In the genomic region with DNA sequence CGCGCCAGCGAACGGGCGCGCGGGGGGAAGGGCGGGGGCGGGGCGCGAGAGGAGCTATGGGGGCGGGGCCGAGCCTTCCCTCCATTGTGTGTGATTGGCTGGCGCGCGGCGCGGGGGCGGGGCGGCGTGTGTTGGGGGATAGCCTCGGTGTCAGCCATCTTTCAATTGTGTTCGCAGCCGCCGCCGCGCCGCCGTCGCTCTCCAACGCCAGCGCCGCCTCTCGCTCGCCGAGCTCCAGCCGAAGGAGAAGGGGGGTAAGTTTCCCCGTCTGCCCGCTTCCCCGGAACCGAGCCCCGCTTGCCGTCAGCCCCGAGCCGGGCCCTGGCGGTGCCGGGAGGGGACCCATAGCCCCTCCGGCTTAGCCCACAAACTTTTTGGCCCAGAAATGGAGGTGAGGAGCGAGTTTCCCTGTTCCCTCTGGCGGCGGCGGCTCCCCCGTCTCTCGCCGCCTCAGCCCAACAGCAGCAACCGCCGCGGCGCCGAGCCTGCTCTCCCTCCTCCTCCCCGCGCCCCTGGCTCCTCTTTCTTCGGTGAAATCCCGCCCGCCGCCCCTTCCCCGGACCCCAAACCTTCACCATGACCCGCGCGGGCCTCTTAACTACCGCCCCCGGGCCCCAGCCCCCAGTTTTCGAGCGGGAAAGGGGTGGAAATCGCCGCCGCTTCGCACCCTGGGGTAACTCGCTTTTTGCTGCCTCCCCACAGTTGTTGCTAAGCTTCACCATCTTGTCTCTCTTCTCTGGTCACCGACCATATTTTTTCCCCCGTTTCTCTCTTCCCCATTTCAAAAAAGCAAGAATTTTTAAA, we compare ENCODE assay signal across 1 cellular context.
TF ChIP-seq lines count a peak whose summit lies in the region.

A gene (plus strand): TSS at position 159 of the 804 bp plus-strand sequence. CDS start 1,636 bp downstream, outside the sequence.

TF ChIP-seq in HepG2, 621 proteins besides CTCF, POLR2A, EP300 and RAD21 (continued from another document and continues in another):
- TF ChIP-seq, protein P1, sequence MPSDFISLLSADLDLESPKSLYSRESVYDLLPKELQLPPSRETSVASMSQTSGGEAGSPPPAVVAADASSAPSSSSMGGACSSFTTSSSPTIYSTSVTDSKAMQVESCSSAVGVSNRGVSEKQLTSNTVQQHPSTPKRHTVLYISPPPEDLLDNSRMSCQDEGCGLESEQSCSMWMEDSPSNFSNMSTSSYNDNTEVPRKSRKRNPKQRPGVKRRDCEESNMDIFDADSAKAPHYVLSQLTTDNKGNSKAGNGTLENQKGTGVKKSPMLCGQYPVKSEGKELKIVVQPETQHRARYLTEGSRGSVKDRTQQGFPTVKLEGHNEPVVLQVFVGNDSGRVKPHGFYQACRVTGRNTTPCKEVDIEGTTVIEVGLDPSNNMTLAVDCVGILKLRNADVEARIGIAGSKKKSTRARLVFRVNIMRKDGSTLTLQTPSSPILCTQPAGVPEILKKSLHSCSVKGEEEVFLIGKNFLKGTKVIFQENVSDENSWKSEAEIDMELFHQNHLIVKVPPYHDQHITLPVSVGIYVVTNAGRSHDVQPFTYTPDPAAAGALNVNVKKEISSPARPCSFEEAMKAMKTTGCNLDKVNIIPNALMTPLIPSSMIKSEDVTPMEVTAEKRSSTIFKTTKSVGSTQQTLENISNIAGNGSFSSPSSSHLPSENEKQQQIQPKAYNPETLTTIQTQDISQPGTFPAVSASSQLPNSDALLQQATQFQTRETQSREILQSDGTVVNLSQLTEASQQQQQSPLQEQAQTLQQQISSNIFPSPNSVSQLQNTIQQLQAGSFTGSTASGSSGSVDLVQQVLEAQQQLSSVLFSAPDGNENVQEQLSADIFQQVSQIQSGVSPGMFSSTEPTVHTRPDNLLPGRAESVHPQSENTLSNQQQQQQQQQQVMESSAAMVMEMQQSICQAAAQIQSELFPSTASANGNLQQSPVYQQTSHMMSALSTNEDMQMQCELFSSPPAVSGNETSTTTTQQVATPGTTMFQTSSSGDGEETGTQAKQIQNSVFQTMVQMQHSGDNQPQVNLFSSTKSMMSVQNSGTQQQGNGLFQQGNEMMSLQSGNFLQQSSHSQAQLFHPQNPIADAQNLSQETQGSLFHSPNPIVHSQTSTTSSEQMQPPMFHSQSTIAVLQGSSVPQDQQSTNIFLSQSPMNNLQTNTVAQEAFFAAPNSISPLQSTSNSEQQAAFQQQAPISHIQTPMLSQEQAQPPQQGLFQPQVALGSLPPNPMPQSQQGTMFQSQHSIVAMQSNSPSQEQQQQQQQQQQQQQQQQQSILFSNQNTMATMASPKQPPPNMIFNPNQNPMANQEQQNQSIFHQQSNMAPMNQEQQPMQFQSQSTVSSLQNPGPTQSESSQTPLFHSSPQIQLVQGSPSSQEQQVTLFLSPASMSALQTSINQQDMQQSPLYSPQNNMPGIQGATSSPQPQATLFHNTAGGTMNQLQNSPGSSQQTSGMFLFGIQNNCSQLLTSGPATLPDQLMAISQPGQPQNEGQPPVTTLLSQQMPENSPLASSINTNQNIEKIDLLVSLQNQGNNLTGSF (CRISPR knock-in tag; IDR thresholded peaks at IDR 0.05): no peak
- TF ChIP-seq, protein P2, sequence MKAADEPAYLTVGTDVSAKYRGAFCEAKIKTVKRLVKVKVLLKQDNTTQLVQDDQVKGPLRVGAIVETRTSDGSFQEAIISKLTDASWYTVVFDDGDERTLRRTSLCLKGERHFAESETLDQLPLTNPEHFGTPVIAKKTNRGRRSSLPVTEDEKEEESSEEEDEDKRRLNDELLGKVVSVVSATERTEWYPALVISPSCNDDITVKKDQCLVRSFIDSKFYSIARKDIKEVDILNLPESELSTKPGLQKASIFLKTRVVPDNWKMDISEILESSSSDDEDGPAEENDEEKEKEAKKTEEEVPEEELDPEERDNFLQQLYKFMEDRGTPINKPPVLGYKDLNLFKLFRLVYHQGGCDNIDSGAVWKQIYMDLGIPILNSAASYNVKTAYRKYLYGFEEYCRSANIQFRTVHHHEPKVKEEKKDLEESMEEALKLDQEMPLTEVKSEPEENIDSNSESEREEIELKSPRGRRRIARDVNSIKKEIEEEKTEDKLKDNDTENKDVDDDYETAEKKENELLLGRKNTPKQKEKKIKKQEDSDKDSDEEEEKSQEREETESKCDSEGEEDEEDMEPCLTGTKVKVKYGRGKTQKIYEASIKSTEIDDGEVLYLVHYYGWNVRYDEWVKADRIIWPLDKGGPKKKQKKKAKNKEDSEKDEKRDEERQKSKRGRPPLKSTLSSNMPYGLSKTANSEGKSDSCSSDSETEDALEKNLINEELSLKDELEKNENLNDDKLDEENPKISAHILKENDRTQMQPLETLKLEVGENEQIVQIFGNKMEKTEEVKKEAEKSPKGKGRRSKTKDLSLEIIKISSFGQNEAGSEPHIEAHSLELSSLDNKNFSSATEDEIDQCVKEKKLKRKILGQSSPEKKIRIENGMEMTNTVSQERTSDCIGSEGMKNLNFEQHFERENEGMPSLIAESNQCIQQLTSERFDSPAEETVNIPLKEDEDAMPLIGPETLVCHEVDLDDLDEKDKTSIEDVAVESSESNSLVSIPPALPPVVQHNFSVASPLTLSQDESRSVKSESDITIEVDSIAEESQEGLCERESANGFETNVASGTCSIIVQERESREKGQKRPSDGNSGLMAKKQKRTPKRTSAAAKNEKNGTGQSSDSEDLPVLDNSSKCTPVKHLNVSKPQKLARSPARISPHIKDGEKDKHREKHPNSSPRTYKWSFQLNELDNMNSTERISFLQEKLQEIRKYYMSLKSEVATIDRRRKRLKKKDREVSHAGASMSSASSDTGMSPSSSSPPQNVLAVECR (CRISPR knock-in tag; IDR thresholded peaks at IDR 0.05; ENCODE audit: borderline replicate concordance): peak; percentile 24; the same call in 1 of the 2 replicates
- TF ChIP-seq, protein P3, sequence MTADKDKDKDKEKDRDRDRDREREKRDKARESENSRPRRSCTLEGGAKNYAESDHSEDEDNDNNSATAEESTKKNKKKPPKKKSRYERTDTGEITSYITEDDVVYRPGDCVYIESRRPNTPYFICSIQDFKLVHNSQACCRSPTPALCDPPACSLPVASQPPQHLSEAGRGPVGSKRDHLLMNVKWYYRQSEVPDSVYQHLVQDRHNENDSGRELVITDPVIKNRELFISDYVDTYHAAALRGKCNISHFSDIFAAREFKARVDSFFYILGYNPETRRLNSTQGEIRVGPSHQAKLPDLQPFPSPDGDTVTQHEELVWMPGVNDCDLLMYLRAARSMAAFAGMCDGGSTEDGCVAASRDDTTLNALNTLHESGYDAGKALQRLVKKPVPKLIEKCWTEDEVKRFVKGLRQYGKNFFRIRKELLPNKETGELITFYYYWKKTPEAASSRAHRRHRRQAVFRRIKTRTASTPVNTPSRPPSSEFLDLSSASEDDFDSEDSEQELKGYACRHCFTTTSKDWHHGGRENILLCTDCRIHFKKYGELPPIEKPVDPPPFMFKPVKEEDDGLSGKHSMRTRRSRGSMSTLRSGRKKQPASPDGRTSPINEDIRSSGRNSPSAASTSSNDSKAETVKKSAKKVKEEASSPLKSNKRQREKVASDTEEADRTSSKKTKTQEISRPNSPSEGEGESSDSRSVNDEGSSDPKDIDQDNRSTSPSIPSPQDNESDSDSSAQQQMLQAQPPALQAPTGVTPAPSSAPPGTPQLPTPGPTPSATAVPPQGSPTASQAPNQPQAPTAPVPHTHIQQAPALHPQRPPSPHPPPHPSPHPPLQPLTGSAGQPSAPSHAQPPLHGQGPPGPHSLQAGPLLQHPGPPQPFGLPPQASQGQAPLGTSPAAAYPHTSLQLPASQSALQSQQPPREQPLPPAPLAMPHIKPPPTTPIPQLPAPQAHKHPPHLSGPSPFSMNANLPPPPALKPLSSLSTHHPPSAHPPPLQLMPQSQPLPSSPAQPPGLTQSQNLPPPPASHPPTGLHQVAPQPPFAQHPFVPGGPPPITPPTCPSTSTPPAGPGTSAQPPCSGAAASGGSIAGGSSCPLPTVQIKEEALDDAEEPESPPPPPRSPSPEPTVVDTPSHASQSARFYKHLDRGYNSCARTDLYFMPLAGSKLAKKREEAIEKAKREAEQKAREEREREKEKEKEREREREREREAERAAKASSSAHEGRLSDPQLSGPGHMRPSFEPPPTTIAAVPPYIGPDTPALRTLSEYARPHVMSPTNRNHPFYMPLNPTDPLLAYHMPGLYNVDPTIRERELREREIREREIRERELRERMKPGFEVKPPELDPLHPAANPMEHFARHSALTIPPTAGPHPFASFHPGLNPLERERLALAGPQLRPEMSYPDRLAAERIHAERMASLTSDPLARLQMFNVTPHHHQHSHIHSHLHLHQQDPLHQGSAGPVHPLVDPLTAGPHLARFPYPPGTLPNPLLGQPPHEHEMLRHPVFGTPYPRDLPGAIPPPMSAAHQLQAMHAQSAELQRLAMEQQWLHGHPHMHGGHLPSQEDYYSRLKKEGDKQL (CRISPR knock-in tag; IDR thresholded peaks at IDR 0.05; ENCODE audit: low read depth): no peak
- TF ChIP-seq MEF2D (CRISPR knock-in tag; IDR thresholded peaks at IDR 0.05): peak; percentile 58; the same call in 1 of the 2 replicates
- TF ChIP-seq ZNF329 (CRISPR knock-in tag; IDR thresholded peaks at IDR 0.05; ENCODE audit: low read depth): peak; percentile 73; the same call in 1 of the 2 replicates
- peak; percentile 79 for TF ChIP-seq POLR2G (IDR thresholded peaks at IDR 0.05; ENCODE audit: low read depth, low read length)
- TF ChIP-seq RBAK (CRISPR knock-in tag; IDR thresholded peaks at IDR 0.05): no peak
- TF ChIP-seq, protein P4, sequence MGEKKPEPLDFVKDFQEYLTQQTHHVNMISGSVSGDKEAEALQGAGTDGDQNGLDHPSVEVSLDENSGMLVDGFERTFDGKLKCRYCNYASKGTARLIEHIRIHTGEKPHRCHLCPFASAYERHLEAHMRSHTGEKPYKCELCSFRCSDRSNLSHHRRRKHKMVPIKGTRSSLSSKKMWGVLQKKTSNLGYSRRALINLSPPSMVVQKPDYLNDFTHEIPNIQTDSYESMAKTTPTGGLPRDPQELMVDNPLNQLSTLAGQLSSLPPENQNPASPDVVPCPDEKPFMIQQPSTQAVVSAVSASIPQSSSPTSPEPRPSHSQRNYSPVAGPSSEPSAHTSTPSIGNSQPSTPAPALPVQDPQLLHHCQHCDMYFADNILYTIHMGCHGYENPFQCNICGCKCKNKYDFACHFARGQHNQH (CRISPR knock-in tag; IDR thresholded peaks at IDR 0.05): peak; percentile 59; the same call in 1 of the 2 replicates
- no peak for TF ChIP-seq ZNF749 (CRISPR knock-in tag; IDR thresholded peaks at IDR 0.05; ENCODE audit: borderline replicate concordance)
- TF ChIP-seq, protein P5, sequence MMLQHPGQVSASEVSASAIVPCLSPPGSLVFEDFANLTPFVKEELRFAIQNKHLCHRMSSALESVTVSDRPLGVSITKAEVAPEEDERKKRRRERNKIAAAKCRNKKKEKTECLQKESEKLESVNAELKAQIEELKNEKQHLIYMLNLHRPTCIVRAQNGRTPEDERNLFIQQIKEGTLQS (CRISPR knock-in tag; IDR thresholded peaks at IDR 0.05): no peak
- no peak; the same call in 1 of the 2 replicates for TF ChIP-seq DMAP1 (CRISPR knock-in tag; IDR thresholded peaks at IDR 0.05)
- no peak for TF ChIP-seq SETDB1 (CRISPR knock-in tag; IDR thresholded peaks at IDR 0.05; ENCODE audit: borderline replicate concordance)
- TF ChIP-seq, protein P6, sequence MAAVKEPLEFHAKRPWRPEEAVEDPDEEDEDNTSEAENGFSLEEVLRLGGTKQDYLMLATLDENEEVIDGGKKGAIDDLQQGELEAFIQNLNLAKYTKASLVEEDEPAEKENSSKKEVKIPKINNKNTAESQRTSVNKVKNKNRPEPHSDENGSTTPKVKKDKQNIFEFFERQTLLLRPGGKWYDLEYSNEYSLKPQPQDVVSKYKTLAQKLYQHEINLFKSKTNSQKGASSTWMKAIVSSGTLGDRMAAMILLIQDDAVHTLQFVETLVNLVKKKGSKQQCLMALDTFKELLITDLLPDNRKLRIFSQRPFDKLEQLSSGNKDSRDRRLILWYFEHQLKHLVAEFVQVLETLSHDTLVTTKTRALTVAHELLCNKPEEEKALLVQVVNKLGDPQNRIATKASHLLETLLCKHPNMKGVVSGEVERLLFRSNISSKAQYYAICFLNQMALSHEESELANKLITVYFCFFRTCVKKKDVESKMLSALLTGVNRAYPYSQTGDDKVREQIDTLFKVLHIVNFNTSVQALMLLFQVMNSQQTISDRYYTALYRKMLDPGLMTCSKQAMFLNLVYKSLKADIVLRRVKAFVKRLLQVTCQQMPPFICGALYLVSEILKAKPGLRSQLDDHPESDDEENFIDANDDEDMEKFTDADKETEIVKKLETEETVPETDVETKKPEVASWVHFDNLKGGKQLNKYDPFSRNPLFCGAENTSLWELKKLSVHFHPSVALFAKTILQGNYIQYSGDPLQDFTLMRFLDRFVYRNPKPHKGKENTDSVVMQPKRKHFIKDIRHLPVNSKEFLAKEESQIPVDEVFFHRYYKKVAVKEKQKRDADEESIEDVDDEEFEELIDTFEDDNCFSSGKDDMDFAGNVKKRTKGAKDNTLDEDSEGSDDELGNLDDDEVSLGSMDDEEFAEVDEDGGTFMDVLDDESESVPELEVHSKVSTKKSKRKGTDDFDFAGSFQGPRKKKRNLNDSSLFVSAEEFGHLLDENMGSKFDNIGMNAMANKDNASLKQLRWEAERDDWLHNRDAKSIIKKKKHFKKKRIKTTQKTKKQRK (IDR thresholded peaks at IDR 0.05; ENCODE audit: low read length): no peak
- TF ChIP-seq PAF1 (CRISPR knock-in tag; IDR thresholded peaks at IDR 0.05): no peak
- no peak; the same call in 1 of the 2 replicates for TF ChIP-seq GATA4 (IDR thresholded peaks at IDR 0.05; ENCODE audit: borderline replicate concordance, low read depth)
- TF ChIP-seq, protein P7, sequence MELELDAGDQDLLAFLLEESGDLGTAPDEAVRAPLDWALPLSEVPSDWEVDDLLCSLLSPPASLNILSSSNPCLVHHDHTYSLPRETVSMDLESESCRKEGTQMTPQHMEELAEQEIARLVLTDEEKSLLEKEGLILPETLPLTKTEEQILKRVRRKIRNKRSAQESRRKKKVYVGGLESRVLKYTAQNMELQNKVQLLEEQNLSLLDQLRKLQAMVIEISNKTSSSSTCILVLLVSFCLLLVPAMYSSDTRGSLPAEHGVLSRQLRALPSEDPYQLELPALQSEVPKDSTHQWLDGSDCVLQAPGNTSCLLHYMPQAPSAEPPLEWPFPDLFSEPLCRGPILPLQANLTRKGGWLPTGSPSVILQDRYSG (CRISPR knock-in tag; IDR thresholded peaks at IDR 0.05): no peak
- TF ChIP-seq, protein P8, sequence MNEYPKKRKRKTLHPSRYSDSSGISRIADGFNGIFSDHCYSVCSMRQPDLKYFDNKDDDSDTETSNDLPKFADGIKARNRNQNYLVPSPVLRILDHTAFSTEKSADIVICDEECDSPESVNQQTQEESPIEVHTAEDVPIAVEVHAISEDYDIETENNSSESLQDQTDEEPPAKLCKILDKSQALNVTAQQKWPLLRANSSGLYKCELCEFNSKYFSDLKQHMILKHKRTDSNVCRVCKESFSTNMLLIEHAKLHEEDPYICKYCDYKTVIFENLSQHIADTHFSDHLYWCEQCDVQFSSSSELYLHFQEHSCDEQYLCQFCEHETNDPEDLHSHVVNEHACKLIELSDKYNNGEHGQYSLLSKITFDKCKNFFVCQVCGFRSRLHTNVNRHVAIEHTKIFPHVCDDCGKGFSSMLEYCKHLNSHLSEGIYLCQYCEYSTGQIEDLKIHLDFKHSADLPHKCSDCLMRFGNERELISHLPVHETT (CRISPR knock-in tag; conservative IDR thresholded peaks at IDR 0.05): peak; percentile 47; the same call in 1 of the 2 replicates
- TF ChIP-seq, protein P9, sequence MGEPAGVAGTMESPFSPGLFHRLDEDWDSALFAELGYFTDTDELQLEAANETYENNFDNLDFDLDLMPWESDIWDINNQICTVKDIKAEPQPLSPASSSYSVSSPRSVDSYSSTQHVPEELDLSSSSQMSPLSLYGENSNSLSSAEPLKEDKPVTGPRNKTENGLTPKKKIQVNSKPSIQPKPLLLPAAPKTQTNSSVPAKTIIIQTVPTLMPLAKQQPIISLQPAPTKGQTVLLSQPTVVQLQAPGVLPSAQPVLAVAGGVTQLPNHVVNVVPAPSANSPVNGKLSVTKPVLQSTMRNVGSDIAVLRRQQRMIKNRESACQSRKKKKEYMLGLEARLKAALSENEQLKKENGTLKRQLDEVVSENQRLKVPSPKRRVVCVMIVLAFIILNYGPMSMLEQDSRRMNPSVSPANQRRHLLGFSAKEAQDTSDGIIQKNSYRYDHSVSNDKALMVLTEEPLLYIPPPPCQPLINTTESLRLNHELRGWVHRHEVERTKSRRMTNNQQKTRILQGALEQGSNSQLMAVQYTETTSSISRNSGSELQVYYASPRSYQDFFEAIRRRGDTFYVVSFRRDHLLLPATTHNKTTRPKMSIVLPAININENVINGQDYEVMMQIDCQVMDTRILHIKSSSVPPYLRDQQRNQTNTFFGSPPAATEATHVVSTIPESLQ (CRISPR knock-in tag; conservative IDR thresholded peaks at IDR 0.05): no peak
- TF ChIP-seq PHF21A (CRISPR knock-in tag; IDR thresholded peaks at IDR 0.05): no peak
